Comparison of ENCODE assay signal across 30 cellular contexts in genomic region chr12:102954143-102954542, GRCh38. TPM values are rescaled to one million over a fixed set of nuclear protein-coding genes. Genes with fewer than 3 reads are reported as not detected.
DNase-seq lines count a peak whose midpoint lies in the region; ATAC-seq, FAIRE-seq and TF ChIP-seq lines count a peak whose summit lies in the region.
"Had no signal": no experiment of that assay in that cellular context is flagged by ENCODE, and none has a peak within 500 bp of the region (broad histone marks: within the 10 kb centered on the region; RNA-seq: fewer than 3 reads in every experiment).

No MANE protein-coding gene starts in this region.

- SMC1A ChIA-PET in GM12878 (lab: Charles Lee; ENCODE audit: uncharacterized antibody, unreplicated experiment), result interaction anchor here (0.9 to 2.3 kb wide), 4 partner anchors 165 to 594 kb away, joined by 3 to 23 read pairs (median 4); no protein-coding TSS in a partner anchor

- no peak for DNase-seq in activated T-cell treated with anti-CD3 and anti-CD28 coated beads, Interleukin-2, amount 50 U/mL, for 4 hours
- DNase-seq in activated T-cell treated with anti-CD3 and anti-CD28 coated beads, Interleukin-2, amount 50 U/mL, for 48 hours, result no peak
- DNase-seq in GM10248 (ENCODE audit: extremely low spot score) (peak; percentile 7), NCI-H345 (lab: John Stamatoyannopoulos, UW) (peak; percentile 70), GM12878 (ENCODE audit: low read depth, low spot score) (no peak), middle frontal gyrus (ENCODE audit: extremely low spot score, low spot score) (no peak), NCI-H2171 (lab: John Stamatoyannopoulos, UW) (no peak)
- DNase-seq: cerebellar nuclear complex, dorsolateral prefrontal cortex, GF-D8, H7, KBM-7, MG63, NCI-H1436, NCI-H526 treated with DMSO at 0.1 percent for 48 hours, nephron progenitor cell, pancreas, spleen, thyroid gland had no signal

- peaks cover 77% of the 10 kb centered on the region for H3K27me3 Mint-ChIP-seq in activated T-cell treated with anti-CD3 and anti-CD28 coated beads, Interleukin-2, amount 50 U/mL, for 4 hours (ENCODE audit: low read depth)

- TF ChIP-seq RAD21 in GM12878 (IDR thresholded peaks at IDR 0.05; ENCODE audit: insufficient read depth, low read depth, low read length), result no peak

- WGBS in GM12878 (ENCODE audit: insufficient coverage, insufficient replicate concordance, low lambda C conversion rate, missing lambda C conversion rate), result 0% methylated on average over 1 of the region's 1 CpG

- TF ChIP-seq EP300 in GM12878 (IDR thresholded peaks at IDR 0.05; ENCODE audit: borderline replicate concordance in 1 of 2, control insufficient read depth in 1 of 2, low read depth in 2 of 2, low read length in 2 of 2), result no peak

- RAD21 ChIA-PET in GM12878 (lab: Charles Lee; ENCODE audit: unreplicated experiment), result interaction anchor here (1.5 to 2.0 kb wide), 2 partner anchors 150 to 594 kb away, joined by 5 to 9 read pairs; no protein-coding TSS in a partner anchor

- H3K36me3 Mint-ChIP-seq in activated T-cell treated with anti-CD3 and anti-CD28 coated beads, Interleukin-2, amount 50 U/mL, for 4 hours (ENCODE audit: insufficient read depth), result no peaks in the 10 kb centered on the region

- FAIRE-seq in GM12878 (lab: Jason Lieb, UNC), result peak; percentile 7
- FAIRE-seq: islet of Langerhans, pancreas had no signal

- BruUV-seq in GM12878 (replicated peaks; lab: Mats Ljungman, UMichigan), result no TSS peak

- no peaks in the 10 kb centered on the region for H3K9me3 Mint-ChIP-seq in activated T-cell treated with anti-CD3 and anti-CD28 coated beads, Interleukin-2, amount 50 U/mL, for 4 hours
- H3K9me3 Mint-ChIP-seq: stimulated activated naive CD8-positive, alpha-beta T cell treated with anti-CD3 and anti-CD28 coated beads, Interleukin-15, Interleukin-2, amounts not matched to agents 100 ng/mL and 50 ng/mL, for 24 hours had no signal

- in situ Hi-C loops in GM12878 (cut with MboI), result no loop called here

- no peak overlapping the region for H3K4me3 ChIP-seq in GM12878
- H3K4me3 ChIP-seq: dorsolateral prefrontal cortex, MG63, pancreas, right atrium auricular region, spleen, thyroid gland had no signal

- H3K27me3 ChIP-seq in GM12878 (replicated peaks in 1 of 2; ENCODE audit: control insufficient read depth in 2 of 2, insufficient read depth in 2 of 2, low read length in 1 of 2), result peaks cover 0 to 9% of the 10 kb centered on the region in 2 experiments; a peak in 2 of 4 replicates

- TF ChIP-seq POLR2A in GM12878 (IDR thresholded peaks at IDR 0.05; ENCODE audit: low read depth, low read length), result no peak

- no peak overlapping the region for H3K9ac ChIP-seq in GM12878 (ENCODE audit: control insufficient read depth, insufficient read depth, low read length)

- no peaks in the 10 kb centered on the region for H4K20me1 ChIP-seq in GM12878 (ENCODE audit: control insufficient read depth, insufficient read depth)

- peak; percentile 49 to 62 for ATAC-seq in activated T-cell treated with anti-CD3 and anti-CD28 coated beads, Interleukin-2, amount 50 U/mL, for 4 hours
- ATAC-seq in GM12878, result peak; percentile 35
- ATAC-seq: pancreas, SK-N-SH treated with all-trans-retinoic acid at 6 μM for 48 hours had no signal

- H3K4me1 Mint-ChIP-seq in activated T-cell treated with anti-CD3 and anti-CD28 coated beads, Interleukin-2, amount 50 U/mL, for 4 hours (ENCODE audit: low read depth), result peaks cover 14% of the 10 kb centered on the region

- no peak overlapping the region for H3K4me2 ChIP-seq in GM12878 (ENCODE audit: control insufficient read depth, insufficient read depth)

- no peaks in the 10 kb centered on the region for H3K9me3 ChIP-seq in GM12878 (replicated peaks; ENCODE audit: control insufficient read depth, insufficient read depth, low read length)
- H3K9me3 ChIP-seq: MG63, pancreas, right atrium auricular region, spleen, thyroid gland had no signal

- H3K4me1 ChIP-seq in GM12878 (ENCODE audit: control insufficient read depth, insufficient read depth, low read length), result peaks cover 16% of the 10 kb centered on the region

- intact Hi-C loops in GM12878 (cut with micrococcal nuclease; ENCODE audit: unreplicated experiment), result no loop called here

- no peak overlapping the region for H3K4me3 Mint-ChIP-seq in activated T-cell treated with anti-CD3 and anti-CD28 coated beads, Interleukin-2, amount 50 U/mL, for 4 hours
- H3K4me3 Mint-ChIP-seq: nephron progenitor cell; stimulated activated naive CD8-positive, alpha-beta T cell treated with anti-CD3 and anti-CD28 coated beads, Interleukin-15, Interleukin-2, amounts not matched to agents 100 ng/mL and 50 ng/mL, for 24 hours had no signal

- H3K27ac ChIP-seq in GM12878 (ENCODE audit: control insufficient read depth, insufficient read depth), result no peak overlapping the region
- H3K27ac ChIP-seq: pancreas, right atrium auricular region, RWPE1, spleen, thyroid gland had no signal

- H3K79me2 ChIP-seq in GM12878 (ENCODE audit: control insufficient read depth, insufficient read depth, low read length), result no peaks in the 10 kb centered on the region

- no peak overlapping the region for H2AFZ ChIP-seq in GM12878 (ENCODE audit: control insufficient read depth, low read depth, low read length)

- CTCF ChIA-PET in GM10248 (lab: Yijun Ruan, JAX), result interaction anchor here (1.0 kb wide), 2 partner anchors 593 to 595 kb away, joined by 3 read pairs; no protein-coding TSS in a partner anchor
- CTCF ChIA-PET in GM12878 (lab: Yijun Ruan, JAX), result interaction anchor here (1.6 kb wide), 1 partner anchor 593 kb away, joined by 7 read pairs; no protein-coding TSS in a partner anchor

- POLR2A ChIA-PET in GM10248 (lab: Yijun Ruan, JAX), result no interaction called here
- POLR2A ChIA-PET in GM12878 (lab: Charles Lee), result interaction anchor here (1.0 kb wide), 1 partner anchor 35 kb away, joined by 3 read pairs; no protein-coding TSS in a partner anchor

- H3K36me3 ChIP-seq in GM12878 (ENCODE audit: control insufficient read depth in 2 of 2, insufficient read depth in 2 of 2, low read length in 1 of 2), result no peaks in the 10 kb centered on the region
- H3K36me3 ChIP-seq: MG63, pancreas, right atrium auricular region, spleen, thyroid gland had no signal

- TF ChIP-seq CTCF in GM10248 (IDR thresholded peaks at IDR 0.05; ENCODE audit: control extremely low read depth, extremely low read depth, low read depth, missing control alignments) (no peak), GM12878 (IDR thresholded peaks at IDR 0.05 in 2 of 3, conservative IDR thresholded peaks at IDR 0.05 in 1 of 3; ENCODE audit: control insufficient read depth in 2 of 3, extremely low read depth in 1 of 3, insufficient read depth in 1 of 3, low read depth in 3 of 3, low read length in 3 of 3) (no peak)

TF ChIP-seq in GM12878, 131 proteins besides CTCF, POLR2A, EP300 and RAD21 (continues in another document):
- TF ChIP-seq SREBF1 (IDR thresholded peaks at IDR 0.05; ENCODE audit: low read length), result no peak
- peak; percentile 27; the same call in 1 of the 2 replicates for TF ChIP-seq PKNOX1 (IDR thresholded peaks at IDR 0.05)

RNA-seq across cellular contexts. Expression of gene ASCL1, which starts 3.3 kb away (rescaled TPM):
- not detected for total RNA-seq in activated T-cell treated with anti-CD3 and anti-CD28 coated beads, Interleukin-2, amount 50 U/mL, for 4 hours
- 25.2 and 26.4 TPM in 2 replicates for total RNA-seq in GM12878 (2013; cell fraction: nucleolus; rRNA removed)
- 18.2 and 18.4 TPM in 2 replicates for total RNA-seq in GM12878 (2014; rRNA removed)
- total RNA-seq in GM12878 (2014; rRNA removed; fragmentation: Illumina TruSeq; extraction: Trizol), result 11.2 and 12.6 TPM in 2 replicates
- total RNA-seq in GM12878 (2021), result 20.2 and 21.4 TPM in 2 replicates
- polyA plus RNA-seq in GM12878 (2011; ENCODE audit: low read depth), result 0.72 TPM
- 56.2 and 61.1 TPM in 2 replicates for polyA plus RNA-seq in GM12878 (2011; rRNA removed)
- polyA plus RNA-seq in GM12878 (2011; cell fraction: cytosol; rRNA removed), result 68.1 and 75.3 TPM in 2 replicates
- 32.5 and 37.1 TPM in 2 replicates for polyA plus RNA-seq in GM12878 (2011; cell fraction: nucleus; rRNA removed)
- 0.96 and 1.8 TPM in 2 replicates for polyA plus RNA-seq in GM12878 (2012)
- polyA plus RNA-seq in GM12878 (2014; fragmentation: Illumina TruSeq; extraction: Trizol), result 19.3 and 19.6 TPM in 2 replicates
- polyA plus RNA-seq in GM12878 (2014; fragmentation: Nextera tagmentation; extraction: Ambion mirVana), result 10 to 100 TPM; 10.6 to 11.3 TPM
- polyA plus RNA-seq in GM12878 (2014; rRNA removed), result 21.8 and 26.8 TPM in 2 replicates
- polyA plus RNA-seq in GM12878 (2016; fragmentation: Nextera tagmentation; extraction: Ambion mirVana), result 10 to 100 TPM; 31.1 to 34.1 TPM
- polyA minus RNA-seq in GM12878 (2011; rRNA and poly(A)+ RNA removed), result 24.4 and 31.1 TPM in 2 replicates
- 16.3 and 19.0 TPM in 2 replicates for polyA minus RNA-seq in GM12878 (2011; cell fraction: cytosol; rRNA and poly(A)+ RNA removed)
- polyA minus RNA-seq in GM12878 (2011; cell fraction: nucleus; rRNA and poly(A)+ RNA removed), result 16.0 and 22.7 TPM in 2 replicates
- total RNA-seq: glomerular endothelial cell; HT1080; lower leg skin; mucosa of gallbladder; right atrium auricular region; spleen; T-helper 2 cell treated with Interferon-gamma antibody and Interleukin-4, amounts not matched to agents 100 ng/mL and 5 ng/mL, for 36 hours had no signal
- polyA plus RNA-seq: CD14-positive monocyte had no signal

RNA-seq across cellular contexts. Expression of gene PAH, which starts 37.1 kb away (rescaled TPM):
- under 1 TPM; 0.32 to 0.71 (median 0.46) TPM for total RNA-seq in activated T-cell treated with anti-CD3 and anti-CD28 coated beads, Interleukin-2, amount 50 U/mL, for 4 hours
- 2.7 and 3.0 TPM in 2 replicates for total RNA-seq in GM12878 (2013; cell fraction: nucleolus; rRNA removed)
- 0.28 and 0.38 TPM in 2 replicates for total RNA-seq in GM12878 (2014; rRNA removed)
- total RNA-seq in GM12878 (2014; rRNA removed; fragmentation: Illumina TruSeq; extraction: Trizol), result 0.27 and 0.37 TPM in 2 replicates
- 1.0 and 1.9 TPM in 2 replicates for total RNA-seq in GM12878 (2021)
- polyA plus RNA-seq in GM12878 (2011; ENCODE audit: low read depth), result not detected
- 1.5 and 2.9 TPM in 2 replicates for polyA plus RNA-seq in GM12878 (2011; rRNA removed)
- 0.99 and 1.0 TPM in 2 replicates for polyA plus RNA-seq in GM12878 (2011; cell fraction: cytosol; rRNA removed)
- 5.1 and 6.1 TPM in 2 replicates for polyA plus RNA-seq in GM12878 (2011; cell fraction: nucleus; rRNA removed)
- 0.15 TPM in 1 of 2 replicates, not detected in the other for polyA plus RNA-seq in GM12878 (2012)
- 0.24 and 4.8 TPM in 2 replicates for polyA plus RNA-seq in GM12878 (2014; fragmentation: Illumina TruSeq; extraction: Trizol)
- under 1 TPM; 0.20 to 0.31 TPM for polyA plus RNA-seq in GM12878 (2014; fragmentation: Nextera tagmentation; extraction: Ambion mirVana)
- polyA plus RNA-seq in GM12878 (2014; rRNA removed), result 0.34 and 0.55 TPM in 2 replicates
- polyA plus RNA-seq in GM12878 (2016; fragmentation: Nextera tagmentation; extraction: Ambion mirVana), result under 1 TPM in 1 of 2 experiments, not detected in 1; 0.60 TPM
- 0.82 and 1.3 TPM in 2 replicates for polyA minus RNA-seq in GM12878 (2011; rRNA and poly(A)+ RNA removed)
- polyA minus RNA-seq in GM12878 (2011; cell fraction: cytosol; rRNA and poly(A)+ RNA removed), result not detected in 2 replicates
- 2.2 and 2.3 TPM in 2 replicates for polyA minus RNA-seq in GM12878 (2011; cell fraction: nucleus; rRNA and poly(A)+ RNA removed)
- total RNA-seq: glomerular endothelial cell; HT1080; lower leg skin; right atrium auricular region; spleen; T-helper 2 cell treated with Interferon-gamma antibody and Interleukin-4, amounts not matched to agents 100 ng/mL and 5 ng/mL, for 36 hours had no signal
- polyA plus RNA-seq: CD14-positive monocyte had no signal

Comparison
In these comparisons a context has a peak if more than half of its experiments do, and no peak if none do; other contexts are left out.
1. DNase-seq: peak in GM10248 (single experiment) and NCI-H345 (single experiment); none in activated T-cell treated with anti-CD3 and anti-CD28 coated beads, Interleukin-2, amount 50 U/mL, for 4 hours (single experiment), activated T-cell treated with anti-CD3 and anti-CD28 coated beads, Interleukin-2, amount 50 U/mL, for 48 hours (0 of 2), GM12878 (single experiment), middle frontal gyrus (single experiment) and NCI-H2171 (single experiment).
2. RNA of gene ASCL1, which starts 3.3 kb away (total RNA-seq): 11.2 to 26.4 TPM in GM12878; not detected in activated T-cell treated with anti-CD3 and anti-CD28 coated beads, Interleukin-2, amount 50 U/mL, for 4 hours; every median in the first group is over 10 times any median in the second.